1 cellular context compared by ENCODE assay signal in genomic region chr11:36509265-36509664, GRCh38.
TF ChIP-seq lines count a peak whose summit lies in the region.

No MANE protein-coding gene starts in this region.

TF ChIP-seq in HepG2, 621 proteins besides CTCF, POLR2A, EP300 and RAD21 (continued from another document):
- TF ChIP-seq, protein P1, sequence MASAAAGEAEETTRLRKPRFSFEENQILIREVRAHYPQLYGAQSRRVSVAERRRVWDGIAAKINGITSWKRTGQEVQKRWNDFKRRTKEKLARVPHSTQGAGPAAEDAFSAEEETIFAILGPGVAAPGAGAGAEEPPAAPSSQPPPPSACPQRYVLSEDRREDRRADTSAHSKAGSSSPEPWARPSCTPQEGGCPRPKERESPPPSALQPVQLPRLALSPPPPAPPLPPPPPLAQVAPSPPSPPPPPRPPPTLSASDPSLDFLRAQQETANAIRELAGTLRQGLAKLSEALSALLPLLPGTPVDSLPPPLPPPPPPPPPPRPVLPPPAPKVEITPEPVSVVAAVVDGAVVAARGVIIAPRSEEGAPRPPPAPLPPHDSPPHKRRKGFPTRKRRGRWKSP (CRISPR knock-in tag; IDR thresholded peaks at IDR 0.05) = 0 out of 2 replicates have a peak, but pooled peaks have one; percentile 6
